8 cellular contexts compared by ENCODE assay signal in the genomic region with DNA sequence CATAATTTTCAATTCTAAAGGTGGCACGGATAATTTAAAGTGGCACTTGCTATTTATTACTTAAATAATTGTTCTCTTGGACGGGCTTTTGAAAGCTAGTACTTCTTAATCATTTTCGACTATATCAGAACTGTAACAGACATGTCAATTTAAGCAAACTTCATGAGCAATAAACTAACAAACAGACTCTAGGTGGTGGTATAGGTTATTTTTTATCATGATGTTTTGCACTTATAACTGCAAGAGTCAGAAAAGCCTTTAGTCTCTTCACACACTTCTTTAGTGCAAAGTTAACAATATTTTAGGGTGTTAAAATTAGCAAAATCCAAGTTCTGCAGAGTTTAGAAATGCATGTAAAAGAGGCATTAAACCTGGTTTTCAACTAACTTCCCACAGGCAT. TPM values are rescaled to one million over a fixed set of nuclear protein-coding genes. Genes with fewer than 3 reads are reported as not detected.
DNase-seq lines count a peak whose midpoint lies in the region; FAIRE-seq and TF ChIP-seq lines count a peak whose summit lies in the region.

No MANE protein-coding gene starts in this region.

- no peaks in the 10 kb centered on the region for H4K20me1 ChIP-seq in MM.1S (ENCODE audit: insufficient read depth, low read length)

- H3K4me1 ChIP-seq in CD4-positive, alpha-beta memory T cell (ENCODE audit: insufficient read depth, low read length): peaks cover 44% of the 10 kb centered on the region
- H3K4me1 ChIP-seq in MM.1S (ENCODE audit: low read length) (no peaks in the 10 kb centered on the region), muscle layer of colon (ENCODE audit: insufficient read depth, low read length) (peaks cover 37% of the 10 kb centered on the region)

- H3K4me3 Mint-ChIP-seq in CD4-positive, alpha-beta memory T cell: peak overlapping the region; percentile 80 to 89 (median 84)

- H3K4me1 Mint-ChIP-seq in CD4-positive, alpha-beta memory T cell: peaks cover 27 to 69% (median 46%) of the 10 kb centered on the region in 4 donors

- H3K4me2 ChIP-seq in MM.1S (ENCODE audit: low read depth, low read length): no peak overlapping the region

- no peaks in the 10 kb centered on the region for H3K9me3 Mint-ChIP-seq in CD4-positive, alpha-beta memory T cell

- peaks cover 4% of the 10 kb centered on the region; the same call in 1 of the 2 replicates for H3F3A ChIP-seq in MM.1S (ENCODE audit: insufficient read depth, low read length)

- H3K9ac ChIP-seq in MM.1S (ENCODE audit: low read length) (no peak overlapping the region), muscle layer of colon (ENCODE audit: low read length) (peak overlapping the region; percentile 6)

- CTCF ChIA-PET in CD4-positive, alpha-beta memory T cell (lab: Charles Lee; ENCODE audit: partially characterized antibody): interaction anchor here (0.6 to 1.7 kb wide), 2 partner anchors 420 to 491 kb away, joined by 3 to 4 read pairs; no protein-coding TSS in a partner anchor

- H3K9me3 ChIP-seq in CD4-positive, alpha-beta memory T cell (ENCODE audit: control insufficient read depth in 1 of 2, low read length in 2 of 2): no peaks in the 10 kb centered on the region
- H3K9me3 ChIP-seq in MM.1S (replicated peaks; ENCODE audit: insufficient read depth, low read length): no peaks in the 10 kb centered on the region
- no peaks in the 10 kb centered on the region for H3K9me3 ChIP-seq in muscle layer of colon (ENCODE audit: low read length)

- TF ChIP-seq CTCF in MM.1S (IDR thresholded peaks at IDR 0.05; ENCODE audit: low read length): no peak
- no peak for TF ChIP-seq CTCF in cardiac fibroblast (IDR thresholded peaks at IDR 0.05; ENCODE audit: low read depth, low read length)

- H3K36me3 ChIP-seq in CD4-positive, alpha-beta memory T cell (ENCODE audit: insufficient read depth, low read length): no peaks in the 10 kb centered on the region
- H3K36me3 ChIP-seq in MM.1S (replicated peaks; ENCODE audit: insufficient read depth, low read length): no peaks in the 10 kb centered on the region
- H3K36me3 ChIP-seq in muscle layer of colon (ENCODE audit: insufficient read depth, low read length): no peaks in the 10 kb centered on the region

- H2AFZ ChIP-seq in MM.1S (ENCODE audit: low read length): no peak overlapping the region

- H3K4me3 ChIP-seq in CD4-positive, alpha-beta memory T cell (ENCODE audit: low read length in 2 of 2): no peak overlapping the region
- H3K4me3 ChIP-seq in MM.1S (ENCODE audit: low read length): no peak overlapping the region
- peak overlapping the region; percentile 71 to 79 for H3K4me3 ChIP-seq in cardiac fibroblast (replicated peaks in 1 of 2; ENCODE audit: low read depth in 2 of 2, low read length in 2 of 2)
- peak overlapping the region in 1 of 2 donors; percentile 66 for H3K4me3 ChIP-seq in muscle layer of colon (ENCODE audit: low read depth in 1 of 2, low read length in 2 of 2)

- H3K79me2 ChIP-seq in MM.1S (ENCODE audit: low read length): peaks cover 51% of the 10 kb centered on the region

- intact Hi-C loops in CD4-positive, alpha-beta memory T cell (cut with micrococcal nuclease): loop anchor here (1.0 to 10.0 kb wide), 7 partner anchors 55 to 765 kb away; no protein-coding TSS in a partner anchor
- intact Hi-C loops in posterior cingulate gyrus (cut with DNase I): loop anchor here (5.0 kb wide), 2 partner anchors 195 to 420 kb away; no protein-coding TSS in a partner anchor

- H3K9me2 ChIP-seq in MM.1S (replicated peaks; ENCODE audit: insufficient read depth, low read length): no peaks in the 10 kb centered on the region

- POLR2A ChIA-PET in CD4-positive, alpha-beta memory T cell (lab: Charles Lee; ENCODE audit: partially characterized antibody): no interaction called here

- H3K27ac ChIP-seq in CD4-positive, alpha-beta memory T cell (ENCODE audit: low read depth, low read length): no peak overlapping the region
- H3K27ac ChIP-seq in MM.1S (ENCODE audit: low read length) (no peak overlapping the region), muscle layer of colon (ENCODE audit: low read depth, low read length) (no peak overlapping the region)

- DNase-seq in CD4-positive, alpha-beta memory T cell: peak in 3 of 5 donors; percentile 10 to 29 (median 15)
- DNase-seq in MM.1S (peak; percentile 23), cardiac fibroblast (ENCODE audit: low read depth in 2 of 2) (peak; percentile 37 to 48), posterior cingulate gyrus (no peak), hepatic stellate cell (ENCODE audit: low spot score) (no peak), urothelium cell line (ENCODE audit: low spot score) (no peak)
- no peak for DNase-seq in activated CD4-positive, alpha-beta T cell treated with anti-CD3 and anti-CD28 coated beads, Interleukin-2, amount 50 U/mL, for 48 hours

- H3K36me3 Mint-ChIP-seq in CD4-positive, alpha-beta memory T cell: peaks cover 0 to 15% of the 10 kb centered on the region in 2 donors

- no peaks in the 10 kb centered on the region for H3K27me3 ChIP-seq in CD4-positive, alpha-beta memory T cell (ENCODE audit: insufficient read depth, low read length)
- peaks cover 7% of the 10 kb centered on the region; the same call in 1 of the 2 replicates for H3K27me3 ChIP-seq in MM.1S (replicated peaks; ENCODE audit: insufficient read depth, low read length)
- no peaks in the 10 kb centered on the region for H3K27me3 ChIP-seq in muscle layer of colon (ENCODE audit: control insufficient read depth in 1 of 2, insufficient read depth in 2 of 2, low read length in 2 of 2)

- H3K27ac Mint-ChIP-seq in CD4-positive, alpha-beta memory T cell: peak overlapping the region in 4 of 7 donors; percentile 14 to 91 (median 62)

- no peak for FAIRE-seq in urothelium cell line (lab: Jason Lieb, UNC)

- H3K27me3 Mint-ChIP-seq in CD4-positive, alpha-beta memory T cell: peaks cover 0 to 12% of the 10 kb centered on the region in 2 donors

RNA-seq across cellular contexts. Expression of gene NRIP1, which starts 2.2 kb away (rescaled TPM):
- total RNA-seq in CD4-positive, alpha-beta memory T cell: 10 to 100 TPM; 22.8 to 24.5 TPM
- polyA plus RNA-seq in CD4-positive, alpha-beta memory T cell: 10 to 100 TPM; 17.4 to 21.4 TPM

Comparison
In these comparisons a context has a peak if more than half of its experiments do, and no peak if none do; other contexts are left out.
1. DNase-seq: peak in CD4-positive, alpha-beta memory T cell (3 of 5), MM.1S (single experiment) and cardiac fibroblast (2 of 2); none in posterior cingulate gyrus (0 of 10), hepatic stellate cell (single experiment), urothelium cell line (single experiment) and activated CD4-positive, alpha-beta T cell treated with anti-CD3 and anti-CD28 coated beads, Interleukin-2, amount 50 U/mL, for 48 hours (0 of 2).
2. H3K4me3 ChIP-seq: peak in cardiac fibroblast (2 of 2); none in CD4-positive, alpha-beta memory T cell (0 of 2) and MM.1S (single experiment).